1 cellular context compared by ENCODE assay signal in the genomic region with DNA sequence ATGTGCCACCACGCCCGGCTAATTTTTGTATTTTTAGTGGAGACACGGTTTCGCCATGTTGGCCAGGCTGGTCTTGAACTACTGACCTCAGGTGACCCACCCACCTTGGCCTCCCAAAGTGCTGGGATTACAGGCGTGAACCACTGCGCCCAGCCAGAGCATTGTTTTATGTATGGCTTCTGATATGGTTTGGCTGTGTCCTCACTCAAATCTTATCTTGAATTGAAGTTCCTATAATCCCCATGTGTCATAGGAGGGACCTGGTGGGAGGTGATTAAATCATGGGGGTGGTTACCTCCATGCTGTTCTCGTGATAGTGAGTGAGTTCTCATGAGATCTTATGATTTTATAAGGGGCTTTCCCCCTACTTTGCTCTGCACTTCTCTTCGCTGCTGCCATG. TPM values are rescaled to one million over a fixed set of nuclear protein-coding genes. Genes with fewer than 3 reads are reported as not detected.
"Had no signal": no experiment of that assay in that cellular context is flagged by ENCODE, and none has a peak within 500 bp of the region (broad histone marks: within the 10 kb centered on the region; RNA-seq: fewer than 3 reads in every experiment).

No MANE protein-coding gene starts in this region.

RNA-seq across cellular contexts. Expression of gene ST6GALNAC3, which starts 22.5 kb away (rescaled TPM):
- total RNA-seq: activated CD4-positive, alpha-beta memory T cell treated with anti-CD3 and anti-CD28 coated beads, Interleukin-2, amount 10 ng/mL, durations not matched to agents 7 days and 5 days had no signal
